Comparison of ENCODE assay signal across 14 cellular contexts in genomic region chr17:79029327-79030009, GRCh38.
"Had no signal": no experiment of that assay in that cellular context is flagged by ENCODE, and none has a peak within 500 bp of the region (broad histone marks: within the 10 kb centered on the region; RNA-seq: fewer than 3 reads in every experiment).

No MANE protein-coding gene starts in this region.

- H3K4me3 ChIP-seq: breast epithelium, heart left ventricle, left lung, smooth muscle cell, thyroid gland had no signal

- ATAC-seq: heart left ventricle, left lung, T-helper 17 cell had no signal

- H3K9me3 ChIP-seq: breast epithelium, heart left ventricle, left lung, thyroid gland had no signal

- H3K36me3 ChIP-seq: breast epithelium, heart left ventricle, left lung, thyroid gland had no signal

- H3K27ac ChIP-seq: left lung, parathyroid adenoma had no signal

- H3K9me3 Mint-ChIP-seq: activated naive CD8-positive, alpha-beta T cell treated with anti-CD3 and anti-CD28 coated beads for 36 hours; memory B cell had no signal

- H3K4me3 Mint-ChIP-seq: activated naive CD8-positive, alpha-beta T cell treated with anti-CD3 and anti-CD28 coated beads for 36 hours; memory B cell; T-helper 17 cell had no signal

- H3K27me3 ChIP-seq: breast epithelium, thyroid gland had no signal

- H3K27ac Mint-ChIP-seq: activated naive CD8-positive, alpha-beta T cell treated with anti-CD3 and anti-CD28 coated beads for 36 hours; memory B cell; T-helper 17 cell had no signal

- H3K36me3 Mint-ChIP-seq: activated naive CD8-positive, alpha-beta T cell treated with anti-CD3 and anti-CD28 coated beads for 36 hours had no signal

- DNase-seq: activated CD4-positive, alpha-beta T cell treated with anti-CD3 and anti-CD28 coated beads, Interleukin-2, amount 50 U/mL, for 4 hours; activated CD4-positive, CD25-positive, alpha-beta regulatory T cell; activated gamma-delta T cell; activated naive CD8-positive, alpha-beta T cell treated with anti-CD3 and anti-CD28 coated beads for 36 hours; activated T-cell treated with anti-CD3 and anti-CD28 coated beads, Interleukin-2, amount 50 U/mL, for 48 hours; foreskin melanocyte; left lung; T-helper 17 cell; thyroid gland had no signal

- H3K4me1 Mint-ChIP-seq: memory B cell had no signal
